ENCODE assay signal across 9 cellular contexts in genomic region chrX:73508861-73509260, GRCh38. TPM values are rescaled to one million over a fixed set of nuclear protein-coding genes. Genes with fewer than 3 reads are reported as not detected.
"Had no signal": no experiment of that assay in that cellular context is flagged by ENCODE, and none has a peak within 500 bp of the region (broad histone marks: within the 10 kb centered on the region; RNA-seq: fewer than 3 reads in every experiment).

No MANE protein-coding gene starts in this region.

- H3K4me2 ChIP-seq: KMS-11 had no signal

- H3K27ac ChIP-seq: HL-60, KMS-11 had no signal

- H3K4me1 Mint-ChIP-seq: IgD-negative memory B cell had no signal

- FAIRE-seq: HepG2, HTR-8/SVneo, K562 had no signal

- H3K27ac Mint-ChIP-seq: IgD-negative memory B cell had no signal

- H3K36me3 Mint-ChIP-seq: IgD-negative memory B cell had no signal

- H3K27me3 Mint-ChIP-seq: IgD-negative memory B cell had no signal

- H3K4me3 Mint-ChIP-seq: IgD-negative memory B cell had no signal

- H3K4me3 ChIP-seq: K562 had no signal

- DNase-seq: IMR-90, KBM-7, KG1 had no signal

- ATAC-seq: HepG2, K562 had no signal

- H3K9ac ChIP-seq: KMS-11 had no signal

RNA-seq across cellular contexts. Expression of gene CHIC1, which starts 54.1 kb away (rescaled TPM):
- polyA plus RNA-seq: HepG2 had no signal
